Comparison of ENCODE assay signal across 1 cellular context in the genomic region with DNA sequence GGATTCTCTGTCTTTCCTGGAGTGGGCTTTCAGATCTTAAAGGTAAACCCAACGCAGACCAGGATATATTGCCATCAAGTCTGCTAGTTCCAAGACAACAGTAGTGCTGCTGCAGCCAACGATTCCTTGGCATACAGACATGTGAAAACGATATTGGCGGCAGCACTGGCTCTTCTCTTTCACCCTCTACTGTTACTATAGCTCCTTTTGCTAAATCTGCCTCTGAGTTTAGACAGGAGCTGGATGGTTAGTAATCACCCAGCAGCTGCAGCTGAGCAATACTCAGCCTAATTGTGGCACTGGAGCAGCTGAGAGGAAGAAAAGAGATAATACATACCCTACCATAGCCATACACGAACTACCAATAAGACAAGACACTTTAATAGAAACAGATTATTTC.
TF ChIP-seq lines count a peak whose summit lies in the region.

No MANE protein-coding gene starts in this region.

TF ChIP-seq in GM23338, 12 proteins besides CTCF, POLR2A, EP300 and RAD21 (continued from another document):
- TF ChIP-seq, protein P1, sequence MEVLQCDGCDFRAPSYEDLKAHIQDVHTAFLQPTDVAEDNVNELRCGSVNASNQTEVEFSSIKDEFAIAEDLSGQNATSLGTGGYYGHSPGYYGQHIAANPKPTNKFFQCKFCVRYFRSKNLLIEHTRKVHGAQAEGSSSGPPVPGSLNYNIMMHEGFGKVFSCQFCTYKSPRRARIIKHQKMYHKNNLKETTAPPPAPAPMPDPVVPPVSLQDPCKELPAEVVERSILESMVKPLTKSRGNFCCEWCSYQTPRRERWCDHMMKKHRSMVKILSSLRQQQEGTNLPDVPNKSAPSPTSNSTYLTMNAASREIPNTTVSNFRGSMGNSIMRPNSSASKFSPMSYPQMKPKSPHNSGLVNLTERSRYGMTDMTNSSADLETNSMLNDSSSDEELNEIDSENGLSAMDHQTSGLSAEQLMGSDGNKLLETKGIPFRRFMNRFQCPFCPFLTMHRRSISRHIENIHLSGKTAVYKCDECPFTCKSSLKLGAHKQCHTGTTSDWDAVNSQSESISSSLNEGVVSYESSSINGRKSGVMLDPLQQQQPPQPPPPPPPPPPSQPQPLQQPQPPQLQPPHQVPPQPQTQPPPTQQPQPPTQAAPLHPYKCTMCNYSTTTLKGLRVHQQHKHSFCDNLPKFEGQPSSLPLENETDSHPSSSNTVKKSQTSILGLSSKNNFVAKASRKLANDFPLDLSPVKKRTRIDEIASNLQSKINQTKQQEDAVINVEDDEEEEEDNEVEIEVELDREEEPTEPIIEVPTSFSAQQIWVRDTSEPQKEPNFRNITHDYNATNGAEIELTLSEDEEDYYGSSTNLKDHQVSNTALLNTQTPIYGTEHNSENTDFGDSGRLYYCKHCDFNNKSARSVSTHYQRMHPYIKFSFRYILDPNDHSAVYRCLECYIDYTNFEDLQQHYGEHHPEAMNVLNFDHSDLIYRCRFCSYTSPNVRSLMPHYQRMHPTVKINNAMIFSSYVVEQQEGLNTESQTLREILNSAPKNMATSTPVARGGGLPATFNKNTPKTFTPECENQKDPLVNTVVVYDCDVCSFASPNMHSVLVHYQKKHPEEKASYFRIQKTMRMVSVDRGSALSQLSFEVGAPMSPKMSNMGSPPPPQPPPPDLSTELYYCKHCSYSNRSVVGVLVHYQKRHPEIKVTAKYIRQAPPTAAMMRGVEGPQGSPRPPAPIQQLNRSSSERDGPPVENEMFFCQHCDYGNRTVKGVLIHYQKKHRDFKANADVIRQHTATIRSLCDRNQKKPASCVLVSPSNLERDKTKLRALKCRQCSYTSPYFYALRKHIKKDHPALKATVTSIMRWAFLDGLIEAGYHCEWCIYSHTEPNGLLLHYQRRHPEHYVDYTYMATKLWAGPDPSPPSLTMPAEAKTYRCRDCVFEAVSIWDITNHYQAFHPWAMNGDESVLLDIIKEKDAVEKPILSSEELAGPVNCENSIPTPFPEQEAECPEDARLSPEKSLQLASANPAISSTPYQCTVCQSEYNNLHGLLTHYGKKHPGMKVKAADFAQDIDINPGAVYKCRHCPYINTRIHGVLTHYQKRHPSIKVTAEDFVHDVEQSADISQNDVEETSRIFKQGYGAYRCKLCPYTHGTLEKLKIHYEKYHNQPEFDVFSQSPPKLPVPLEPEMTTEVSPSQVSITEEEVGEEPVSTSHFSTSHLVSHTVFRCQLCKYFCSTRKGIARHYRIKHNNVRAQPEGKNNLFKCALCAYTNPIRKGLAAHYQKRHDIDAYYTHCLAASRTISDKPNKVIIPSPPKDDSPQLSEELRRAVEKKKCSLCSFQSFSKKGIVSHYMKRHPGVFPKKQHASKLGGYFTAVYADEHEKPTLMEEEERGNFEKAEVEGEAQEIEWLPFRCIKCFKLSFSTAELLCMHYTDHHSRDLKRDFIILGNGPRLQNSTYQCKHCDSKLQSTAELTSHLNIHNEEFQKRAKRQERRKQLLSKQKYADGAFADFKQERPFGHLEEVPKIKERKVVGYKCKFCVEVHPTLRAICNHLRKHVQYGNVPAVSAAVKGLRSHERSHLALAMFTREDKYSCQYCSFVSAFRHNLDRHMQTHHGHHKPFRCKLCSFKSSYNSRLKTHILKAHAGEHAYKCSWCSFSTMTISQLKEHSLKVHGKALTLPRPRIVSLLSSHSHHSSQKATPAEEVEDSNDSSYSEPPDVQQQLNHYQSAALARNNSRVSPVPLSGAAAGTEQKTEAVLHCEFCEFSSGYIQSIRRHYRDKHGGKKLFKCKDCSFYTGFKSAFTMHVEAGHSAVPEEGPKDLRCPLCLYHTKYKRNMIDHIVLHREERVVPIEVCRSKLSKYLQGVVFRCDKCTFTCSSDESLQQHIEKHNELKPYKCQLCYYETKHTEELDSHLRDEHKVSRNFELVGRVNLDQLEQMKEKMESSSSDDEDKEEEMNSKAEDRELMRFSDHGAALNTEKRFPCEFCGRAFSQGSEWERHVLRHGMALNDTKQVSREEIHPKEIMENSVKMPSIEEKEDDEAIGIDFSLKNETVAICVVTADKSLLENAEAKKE (CRISPR knock-in tag; IDR thresholded peaks at IDR 0.05) = no peak
- no peak for TF ChIP-seq CREB1 (CRISPR knock-in tag; IDR thresholded peaks at IDR 0.05; ENCODE audit: low read depth)
- TF ChIP-seq, protein P2, sequence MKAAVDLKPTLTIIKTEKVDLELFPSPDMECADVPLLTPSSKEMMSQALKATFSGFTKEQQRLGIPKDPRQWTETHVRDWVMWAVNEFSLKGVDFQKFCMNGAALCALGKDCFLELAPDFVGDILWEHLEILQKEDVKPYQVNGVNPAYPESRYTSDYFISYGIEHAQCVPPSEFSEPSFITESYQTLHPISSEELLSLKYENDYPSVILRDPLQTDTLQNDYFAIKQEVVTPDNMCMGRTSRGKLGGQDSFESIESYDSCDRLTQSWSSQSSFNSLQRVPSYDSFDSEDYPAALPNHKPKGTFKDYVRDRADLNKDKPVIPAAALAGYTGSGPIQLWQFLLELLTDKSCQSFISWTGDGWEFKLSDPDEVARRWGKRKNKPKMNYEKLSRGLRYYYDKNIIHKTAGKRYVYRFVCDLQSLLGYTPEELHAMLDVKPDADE (IDR thresholded peaks at IDR 0.05) = no peak
- TF ChIP-seq JUNB (IDR thresholded peaks at IDR 0.05; ENCODE audit: unreplicated experiment) = no peak
